ENCODE assay signal across 17 cellular contexts in genomic region chr2:224929512-224929911, GRCh38.
DNase-seq lines count a peak whose midpoint lies in the region; ATAC-seq and TF ChIP-seq lines count a peak whose summit lies in the region.
"Had no signal": no experiment of that assay in that cellular context is flagged by ENCODE, and none has a peak within 500 bp of the region (broad histone marks: within the 10 kb centered on the region; RNA-seq: fewer than 3 reads in every experiment).

No MANE protein-coding gene starts in this region.

- no peak overlapping the region for H3K4me3 ChIP-seq in effector memory CD4-positive, alpha-beta T cell (ENCODE audit: insufficient read depth, low read depth, low read length, poor library complexity, severe bottlenecking)
- H3K4me3 ChIP-seq in tibial artery: no peak overlapping the region
- H3K4me3 ChIP-seq: body of pancreas, esophagus muscularis mucosa, heart left ventricle had no signal

- peak overlapping the region; percentile 98 for H3K27ac Mint-ChIP-seq in activated naive CD4-positive, alpha-beta T cell treated with anti-CD3 and anti-CD28 coated beads, Interleukin-2, amount 50 U/mL, for 24 hours
- H3K27ac Mint-ChIP-seq in activated B cell treated with CpG ODN at 0.5 μM for 24 hours: peak overlapping the region; percentile 78

- H3K9me3 Mint-ChIP-seq in activated naive CD4-positive, alpha-beta T cell treated with anti-CD3 and anti-CD28 coated beads, Interleukin-2, amount 50 U/mL, for 24 hours: peaks cover under 1% of the 10 kb centered on the region
- H3K9me3 Mint-ChIP-seq in activated B cell treated with CpG ODN at 0.5 μM for 24 hours: no peaks in the 10 kb centered on the region
- H3K9me3 Mint-ChIP-seq: nephron had no signal

- H3K36me3 ChIP-seq in effector memory CD4-positive, alpha-beta T cell (ENCODE audit: control insufficient read depth, insufficient read depth, low read length): peaks cover 13% of the 10 kb centered on the region
- no peaks in the 10 kb centered on the region for H3K36me3 ChIP-seq in tibial artery
- H3K36me3 ChIP-seq: esophagus muscularis mucosa had no signal

- peaks cover 82% of the 10 kb centered on the region for H3K4me1 ChIP-seq in effector memory CD4-positive, alpha-beta T cell (ENCODE audit: control insufficient read depth, insufficient read depth, low read length, poor library complexity, severe bottlenecking)
- H3K4me1 ChIP-seq in tibial artery: peaks cover 0 to 99% (median 73%) of the 10 kb centered on the region in 4 donors
- H3K4me1 ChIP-seq: body of pancreas had no signal

- no peak for TF ChIP-seq CTCF in activated B cell treated with CpG ODN at 0.5 μM for 24 hours (IDR thresholded peaks at IDR 0.05)
- TF ChIP-seq CTCF in tibial artery (IDR thresholded peaks at IDR 0.05): no peak

- H3K9me3 ChIP-seq in effector memory CD4-positive, alpha-beta T cell (ENCODE audit: control insufficient read depth, low read length): no peaks in the 10 kb centered on the region
- no peaks in the 10 kb centered on the region for H3K9me3 ChIP-seq in tibial artery
- H3K9me3 ChIP-seq: body of pancreas, esophagus muscularis mucosa, heart left ventricle had no signal

- H3K27ac ChIP-seq in effector memory CD4-positive, alpha-beta T cell (ENCODE audit: insufficient read depth, low read length, poor library complexity, severe bottlenecking): peak overlapping the region; percentile 32
- H3K27ac ChIP-seq in tibial artery: peak overlapping the region; percentile 88 to 93
- H3K27ac ChIP-seq: body of pancreas, esophagus muscularis mucosa had no signal

- intact Hi-C loops in activated B cell treated with CpG ODN at 0.5 μM for 24 hours (cut with micrococcal nuclease): loop anchor here (5.0 to 10.0 kb wide), 2 partner anchors 185 to 348 kb away; no protein-coding TSS in a partner anchor
- intact Hi-C loops in tibial artery (cut with DNase I; ENCODE audit: low total_unique reads): no loop called here

- H3K27me3 Mint-ChIP-seq in activated naive CD4-positive, alpha-beta T cell treated with anti-CD3 and anti-CD28 coated beads, Interleukin-2, amount 50 U/mL, for 24 hours: no peaks in the 10 kb centered on the region
- H3K27me3 Mint-ChIP-seq in activated B cell treated with CpG ODN at 0.5 μM for 24 hours: no peaks in the 10 kb centered on the region

- H3K4me3 Mint-ChIP-seq in activated naive CD4-positive, alpha-beta T cell treated with anti-CD3 and anti-CD28 coated beads, Interleukin-2, amount 50 U/mL, for 24 hours: peak overlapping the region; percentile 78
- no peak overlapping the region for H3K4me3 Mint-ChIP-seq in activated B cell treated with CpG ODN at 0.5 μM for 24 hours
- H3K4me3 Mint-ChIP-seq: nephron had no signal

- H3K27me3 ChIP-seq in effector memory CD4-positive, alpha-beta T cell (replicated peaks; ENCODE audit: control insufficient read depth, insufficient read depth, low read length, poor library complexity, severe bottlenecking): no peaks in the 10 kb centered on the region
- no peaks in the 10 kb centered on the region for H3K27me3 ChIP-seq in tibial artery
- H3K27me3 ChIP-seq: body of pancreas, esophagus muscularis mucosa, heart left ventricle had no signal

- DNase-seq in activated naive CD4-positive, alpha-beta T cell treated with Interleukin-2 at 50 U/mL for 16 hours: no peak
- DNase-seq in activated B cell treated with CpG ODN at 0.5 μM for 24 hours: no peak
- no peak for DNase-seq in effector memory CD4-positive, alpha-beta T cell
- DNase-seq in tibial artery: no peak
- DNase-seq: body of pancreas, GF-D8, GOT3, heart left ventricle, mammary epithelial cell, NCI-H187 treated with DMSO at 0.1 percent for 48 hours, Right ventricle myocardium superior had no signal

- CTCF ChIA-PET in activated B cell treated with CpG ODN at 0.5 μM for 24 hours (lab: Charles Lee): interaction anchor here (11.3 kb wide), 1 partner anchor 72 kb away, joined by 77 read pairs; no protein-coding TSS in a partner anchor

- POLR2A ChIA-PET in activated B cell treated with CpG ODN at 0.5 μM for 24 hours (lab: Charles Lee): interaction anchor here (0.9 kb wide), 1 partner anchor 15 kb away, joined by 3 read pairs; no protein-coding TSS in a partner anchor

- H3K36me3 Mint-ChIP-seq in activated naive CD4-positive, alpha-beta T cell treated with anti-CD3 and anti-CD28 coated beads, Interleukin-2, amount 50 U/mL, for 24 hours: peaks cover 53% of the 10 kb centered on the region
- peaks cover 74% of the 10 kb centered on the region for H3K36me3 Mint-ChIP-seq in activated B cell treated with CpG ODN at 0.5 μM for 24 hours (ENCODE audit: low read depth)

- H3K4me1 Mint-ChIP-seq in activated naive CD4-positive, alpha-beta T cell treated with anti-CD3 and anti-CD28 coated beads, Interleukin-2, amount 50 U/mL, for 24 hours: peaks cover 97% of the 10 kb centered on the region
- H3K4me1 Mint-ChIP-seq in activated B cell treated with CpG ODN at 0.5 μM for 24 hours: peaks cover 99% of the 10 kb centered on the region

- ATAC-seq in activated B cell treated with CpG ODN at 0.5 μM for 24 hours (ENCODE audit: low read depth) (no peak), GM21515 (IDR thresholded peaks at IDR 0.05; ENCODE audit: unreplicated experiment) (no peak), HG03095 (IDR thresholded peaks at IDR 0.05; ENCODE audit: unreplicated experiment) (no peak), GM19023 (IDR thresholded peaks at IDR 0.05; ENCODE audit: unreplicated experiment) (no peak)
- ATAC-seq: body of pancreas, heart left ventricle had no signal
